In the genomic region with DNA sequence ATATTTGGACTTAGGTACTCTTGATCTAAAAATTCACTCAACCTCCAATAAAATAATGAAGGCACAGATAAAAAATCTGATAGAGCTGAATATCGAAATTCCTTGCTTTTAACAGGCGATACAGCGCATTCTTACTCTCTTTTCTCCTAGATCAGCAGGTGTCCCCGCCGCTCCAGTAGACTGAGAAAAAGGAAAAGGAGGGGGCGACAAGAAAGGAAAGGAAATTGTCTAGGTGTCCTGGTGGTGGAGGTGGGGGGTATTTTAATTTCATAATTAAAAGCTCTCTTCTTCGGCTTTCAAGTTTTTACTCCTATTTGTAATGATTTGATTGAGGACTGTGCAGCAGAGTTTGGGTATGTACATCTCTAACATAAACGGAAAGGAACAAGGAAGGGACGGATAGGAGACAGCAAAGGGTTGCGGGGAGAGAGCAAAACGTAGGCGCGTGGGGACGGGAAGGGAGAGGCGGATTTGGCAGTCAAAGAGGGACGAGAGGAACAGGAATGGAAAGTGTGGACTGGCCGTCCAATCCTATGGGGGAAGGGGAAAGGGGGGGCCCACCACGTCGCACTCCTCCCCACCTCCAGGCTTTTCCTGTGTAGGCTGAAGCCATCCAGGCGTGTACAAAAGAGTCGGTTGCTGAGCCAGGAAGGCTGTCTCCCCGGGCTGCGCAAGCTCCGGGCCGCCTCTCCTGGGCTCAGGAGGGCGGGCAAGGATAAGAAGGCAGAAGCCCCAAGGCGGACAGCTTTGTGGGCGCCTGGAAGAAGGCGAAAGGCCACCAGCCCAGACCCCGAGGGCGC, we compare ENCODE assay signal across 8 cellular contexts. TPM values are rescaled to one million over a fixed set of nuclear protein-coding genes. Genes with fewer than 3 reads are reported as not detected.
DNase-seq lines count a peak whose midpoint lies in the region; ATAC-seq and TF ChIP-seq lines count a peak whose summit lies in the region.

No MANE protein-coding gene starts in this region.

- CTCF ChIA-PET in HCT116 (lab: Charles Lee), result interaction anchor here (0.8 kb wide), 1 partner anchor 111 kb away, joined by 5 read pairs; no protein-coding TSS in a partner anchor

- peak; percentile 17; the same call in 1 of the 2 replicates for TF ChIP-seq RAD21 in HCT116 (IDR thresholded peaks at IDR 0.05; ENCODE audit: low read depth)

- RAD21 ChIA-PET in HCT116 (lab: Charles Lee; ENCODE audit: low non-redundant PET in 1 of 2, low total read pairs in 2 of 2, uncharacterized antibody in 2 of 2, unreplicated experiment in 2 of 2), result no interaction called here

- peak overlapping the region; percentile 72 for H3K9ac ChIP-seq in HCT116 (ENCODE audit: low read length)

- peak overlapping the region; percentile 79 for H2AFZ ChIP-seq in HCT116 (ENCODE audit: low read depth, low read length, poor library complexity, severe bottlenecking)

- peak; percentile 30 for DNase-seq in NK-92 treated with Interleukin-12 subunit alpha and Interleukin-12 subunit beta, amount 100 ng/mL, for 24 hours (lab: John Stamatoyannopoulos, UW)
- DNase-seq in NK-92 (lab: John Stamatoyannopoulos, UW; ENCODE audit: unreplicated experiment) (no peak), HCT116 (ENCODE audit: low read depth, low spot score) (no peak), M059J (ENCODE audit: low read depth) (peak; percentile 85), SJSA1 (ENCODE audit: low read depth in 1 of 2, low spot score in 2 of 2) (peak; percentile 85 to 90), cardiac fibroblast (ENCODE audit: low read depth in 2 of 2) (peak; percentile 86 to 94), iPS-NIHi7 (ENCODE audit: extremely low spot score) (peak; percentile 44), skeletal muscle cell (ENCODE audit: low read depth) (peak; percentile 65)

- BruUV-seq in HCT116 (replicated peaks; lab: Mats Ljungman, UMichigan), result TSS peak; percentile 80

- H3K4me1 ChIP-seq in HCT116 (ENCODE audit: control insufficient read depth in 1 of 2, insufficient read depth in 2 of 2, low read length in 2 of 2) (peaks cover 5 to 19% of the 10 kb centered on the region in 2 experiments; a peak in 3 of 4 replicates), SJSA1 (replicated peaks) (peaks cover 16% of the 10 kb centered on the region)

- TF ChIP-seq POLR2A in HCT116 (IDR thresholded peaks at IDR 0.05; ENCODE audit: borderline replicate concordance, extremely low read depth, insufficient read depth, insufficient read length), result peak; percentile 54

- no peaks in the 10 kb centered on the region for H3K36me3 ChIP-seq in HCT116 (ENCODE audit: control insufficient read depth in 1 of 2, insufficient read depth in 2 of 2, low read length in 2 of 2)
- H3K36me3 ChIP-seq in SJSA1, result peaks cover 9% of the 10 kb centered on the region

- TF ChIP-seq CTCF in HCT116 (IDR thresholded peaks at IDR 0.05 in 2 of 3, conservative IDR thresholded peaks at IDR 0.05 in 1 of 3; ENCODE audit: borderline replicate concordance in 1 of 3, insufficient read depth in 1 of 3, low read depth in 2 of 3, low read length in 2 of 3) (no peak; a peak in 1 of 6 replicates), cardiac fibroblast (IDR thresholded peaks at IDR 0.05; ENCODE audit: low read depth, low read length) (no peak)

- H4K20me1 ChIP-seq in HCT116 (ENCODE audit: insufficient read depth), result no peaks in the 10 kb centered on the region

- H3K4me3 ChIP-seq in HCT116 (replicated peaks in 1 of 2; ENCODE audit: low read depth in 1 of 2, low read length in 2 of 2) (peak overlapping the region; percentile 45 to 81), SJSA1 (peak overlapping the region; percentile 89), cardiac fibroblast (replicated peaks in 1 of 2; ENCODE audit: low read depth in 2 of 2, low read length in 2 of 2) (peak overlapping the region; percentile 78 to 79), skeletal muscle cell (ENCODE audit: low read depth, low read length) (peak overlapping the region; percentile 80)

- ATAC-seq in HCT116, result peak; percentile 9

- H3K27ac ChIP-seq in HCT116 (ENCODE audit: low read depth, low read length) (peak overlapping the region; percentile 73; the same call in 1 of the 2 replicates), SJSA1 (peak overlapping the region; percentile 98)

- POLR2A ChIA-PET in HCT116 (lab: Charles Lee), result no interaction called here

- intact Hi-C loops in HCT116 (cut with micrococcal nuclease), result no loop called here

- no peaks in the 10 kb centered on the region for H3K9me2 ChIP-seq in HCT116 (ENCODE audit: insufficient read depth)

- H3K9me3 ChIP-seq in HCT116 (ENCODE audit: control insufficient read depth in 1 of 2, insufficient read depth in 1 of 2, low read depth in 1 of 2, low read length in 2 of 2) (no peaks in the 10 kb centered on the region), SJSA1 (replicated peaks) (0 out of 2 replicates have a peak, but pooled peaks cover 3% of the 10 kb centered on the region)

- H3K79me2 ChIP-seq in HCT116 (ENCODE audit: insufficient read depth, low read length), result peaks cover 20% of the 10 kb centered on the region

- peak overlapping the region; percentile 99 for H3K4me2 ChIP-seq in HCT116 (ENCODE audit: low read length)

- H3K27me3 ChIP-seq in HCT116 (ENCODE audit: insufficient read depth, low read length) (no peaks in the 10 kb centered on the region), SJSA1 (replicated peaks) (no peaks in the 10 kb centered on the region)

TF ChIP-seq in HCT116, 20 proteins besides CTCF, POLR2A, EP300 and RAD21:
- no peak for TF ChIP-seq ZNF274 (IDR thresholded peaks at IDR 0.05; ENCODE audit: low read depth, low read length)
- TF ChIP-seq TCF7L2 (IDR thresholded peaks at IDR 0.05; ENCODE audit: borderline replicate concordance, extremely low read depth, insufficient read depth, insufficient read length), result peak; percentile 6

RNA-seq across cellular contexts. Expression of a gene that starts 0.9 kb away (rescaled TPM):
- total RNA-seq in HCT116 (2021; ENCODE audit: unreplicated experiment), result 3.0 TPM
- polyA plus RNA-seq in HCT116 (2012), result 0.77 and 2.0 TPM in 2 replicates
- 4.6 and 8.1 TPM in 2 replicates for total RNA-seq in M059J (2014; rRNA removed; shearing (Covaris generic))
- total RNA-seq in SJSA1 (2014; rRNA removed; shearing (Covaris generic)), result 12.7 and 19.7 TPM in 2 replicates

Comparison
In these comparisons a context has a peak if more than half of its experiments do, and no peak if none do; other contexts are left out.
1. DNase-seq: peak in NK-92 treated with Interleukin-12 subunit alpha and Interleukin-12 subunit beta, amount 100 ng/mL, for 24 hours (single experiment), M059J (single experiment), SJSA1 (2 of 2), cardiac fibroblast (2 of 2), iPS-NIHi7 (single experiment) and skeletal muscle cell (single experiment); none in NK-92 (single experiment) and HCT116 (single experiment).
2. Peak in every context shown above with its lines, with median percentiles within 50 percentile points of each other: H3K4me3 ChIP-seq.